Comparison of ENCODE assay signal across 8 cellular contexts in the genomic region with DNA sequence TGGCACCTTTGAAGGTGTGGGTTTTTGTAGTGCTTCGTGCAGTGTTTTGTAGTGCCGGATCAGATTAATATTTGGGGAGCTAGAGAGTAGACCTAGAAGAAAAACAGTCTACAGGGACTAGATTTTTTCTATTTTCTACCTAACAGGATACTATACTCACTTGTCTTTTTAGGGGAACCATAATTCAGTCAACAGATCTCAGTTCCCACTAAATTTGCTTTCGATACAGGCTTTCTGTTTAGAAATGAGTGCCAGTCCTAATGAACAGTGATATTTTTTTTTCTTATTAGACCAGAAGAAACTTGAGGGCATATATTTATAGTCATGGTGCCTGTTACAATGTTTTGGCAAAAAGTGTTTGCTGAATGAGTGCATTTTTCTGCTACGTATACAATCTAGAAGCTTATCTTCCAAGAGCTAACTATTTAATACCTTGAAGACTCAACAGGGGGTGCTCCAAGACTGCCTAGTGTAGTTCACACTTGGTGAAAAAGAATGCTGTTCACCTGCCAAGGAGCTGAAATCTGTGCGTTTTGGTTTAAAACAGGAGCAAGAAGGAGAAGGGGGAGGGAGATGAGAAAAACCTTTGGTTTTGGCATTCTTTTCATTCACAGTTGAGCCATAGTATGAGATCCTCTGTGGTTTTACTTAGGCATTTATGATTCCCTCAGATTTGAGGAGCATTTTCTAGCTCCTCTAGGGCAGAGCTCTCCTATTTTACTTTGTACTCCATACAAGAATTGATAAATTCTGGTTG. TPM values are rescaled to one million over a fixed set of nuclear protein-coding genes. Genes with fewer than 3 reads are reported as not detected.
DNase-seq lines count a peak whose midpoint lies in the region; ATAC-seq and TF ChIP-seq lines count a peak whose summit lies in the region.

No MANE protein-coding gene starts in this region.

- H3K4me3 Mint-ChIP-seq in CD14-positive monocyte, result no peak overlapping the region

- H3K36me3 ChIP-seq in cardiac muscle cell, result no peaks in the 10 kb centered on the region

- H3K4me1 ChIP-seq in cardiac muscle cell (ENCODE audit: low read depth), result no peaks in the 10 kb centered on the region

- intact Hi-C loops in Right ventricle myocardium inferior (cut with DNase I) (loop anchor here (5.0 kb wide), 2 partner anchors 522 to 607 kb away; no protein-coding TSS in a partner anchor), dorsolateral prefrontal cortex (cut with DNase I) (loop anchor here in 1 of 2 donors (5.0 kb wide), 1 partner anchor 607 kb away; no protein-coding TSS in a partner anchor), CD14-positive monocyte (cut with micrococcal nuclease) (no loop called here)

- TF ChIP-seq CTCF in cardiac muscle cell (IDR thresholded peaks at IDR 0.05; ENCODE audit: low read depth, low read length) (peak; percentile 68), HL-60 (IDR thresholded peaks at IDR 0.05; ENCODE audit: insufficient read depth, low read length) (peak; percentile 3), dorsolateral prefrontal cortex (IDR thresholded peaks at IDR 0.05 in 54 of 56, conservative IDR thresholded peaks at IDR 0.05 in 2 of 56; ENCODE audit: low read depth in 1 of 56, partially characterized antibody in 56 of 56) (peak; percentile 49 to 78 (median 66)), CD14-positive monocyte (IDR thresholded peaks at IDR 0.05) (no peak)

- DNase-seq in cardiac muscle cell (ENCODE audit: low read depth in 1 of 2, low spot score in 1 of 2), result peak; percentile 56 to 84
- DNase-seq in Right ventricle myocardium inferior (ENCODE audit: missing footprints), result no peak
- peak in 1 of 2 experiments; percentile 20 for DNase-seq in HL-60 (ENCODE audit: low read depth in 1 of 2, low spot score in 1 of 2)
- DNase-seq in OCI-M2 (lab: John Stamatoyannopoulos, UW; ENCODE audit: unreplicated experiment), result peak; percentile 7
- DNase-seq in dorsolateral prefrontal cortex, result peak in 3 of 10 donors; percentile 15 to 43 (median 15)
- DNase-seq in lung microvascular endothelial cell (ENCODE audit: low read depth in 2 of 2), result peak; percentile 33 to 54
- DNase-seq in CD14-positive monocyte (ENCODE audit: low spot score), result no peak
- no peak for DNase-seq in stimulated activated naive CD4-positive, alpha-beta T cell treated with Interleukin-2 at 50 U/mL for 16 hours (lab: John Stamatoyannopoulos, UW)

- no peaks in the 10 kb centered on the region for H3K36me3 Mint-ChIP-seq in CD14-positive monocyte

- peaks cover 9 to 18% (median 11%) of the 10 kb centered on the region in 3 donors for H3K27me3 Mint-ChIP-seq in CD14-positive monocyte (ENCODE audit: low read depth in 3 of 3)

- peaks cover 2 to 11% (median 5%) of the 10 kb centered on the region in 7 donors for H3K9me3 Mint-ChIP-seq in CD14-positive monocyte

- no peak for ATAC-seq in Right ventricle myocardium inferior

- H3K27ac Mint-ChIP-seq in CD14-positive monocyte, result no peak overlapping the region

- no peaks in the 10 kb centered on the region for H3K9me3 ChIP-seq in cardiac muscle cell (ENCODE audit: low read depth)

- H3K27me3 ChIP-seq in cardiac muscle cell, result no peaks in the 10 kb centered on the region
- H3K27me3 ChIP-seq in HL-60 (ENCODE audit: insufficient read depth, poor library complexity, severe bottlenecking), result peaks cover 7% of the 10 kb centered on the region
- peaks cover 0 to 5% (median 0%) of the 10 kb centered on the region in 45 donors for H3K27me3 ChIP-seq in dorsolateral prefrontal cortex

- no peaks in the 10 kb centered on the region for H3K4me1 Mint-ChIP-seq in CD14-positive monocyte

- H3K27ac ChIP-seq in cardiac muscle cell (no peak overlapping the region), HL-60 (replicated peaks) (no peak overlapping the region), dorsolateral prefrontal cortex (no peak overlapping the region)

- H3K4me3 ChIP-seq in cardiac muscle cell (no peak overlapping the region), HL-60 (replicated peaks; ENCODE audit: insufficient read depth, low read length) (no peak overlapping the region), dorsolateral prefrontal cortex (peak overlapping the region in 2 of 59 donors; percentile 13 to 25)

RNA-seq across cellular contexts. Expression of a gene that starts 44.9 kb away (rescaled TPM):
- total RNA-seq in cardiac muscle cell (0.15 and 0.21 TPM in 2 replicates), Right ventricle myocardium inferior (0.08 TPM), dorsolateral prefrontal cortex (10 to 100 TPM in 17 of 120 experiments, 1 to 10 TPM in 103; 3.1 to 14.3 (median 7.6) TPM), lung microvascular endothelial cell (not detected in 2 replicates)
- polyA plus RNA-seq in cardiac muscle cell (0.50 TPM in 1 of 2 replicates, not detected in the other), CD14-positive monocyte (not detected)

Comparison
In these comparisons a context has a peak if more than half of its experiments do, and no peak if none do; other contexts are left out.
1. DNase-seq: peak in cardiac muscle cell (2 of 2), OCI-M2 (single experiment) and lung microvascular endothelial cell (2 of 2); none in Right ventricle myocardium inferior (single experiment), CD14-positive monocyte (single experiment) and stimulated activated naive CD4-positive, alpha-beta T cell treated with Interleukin-2 at 50 U/mL for 16 hours (single experiment).